Comparison of ENCODE assay signal across 8 cellular contexts in the genomic region with DNA sequence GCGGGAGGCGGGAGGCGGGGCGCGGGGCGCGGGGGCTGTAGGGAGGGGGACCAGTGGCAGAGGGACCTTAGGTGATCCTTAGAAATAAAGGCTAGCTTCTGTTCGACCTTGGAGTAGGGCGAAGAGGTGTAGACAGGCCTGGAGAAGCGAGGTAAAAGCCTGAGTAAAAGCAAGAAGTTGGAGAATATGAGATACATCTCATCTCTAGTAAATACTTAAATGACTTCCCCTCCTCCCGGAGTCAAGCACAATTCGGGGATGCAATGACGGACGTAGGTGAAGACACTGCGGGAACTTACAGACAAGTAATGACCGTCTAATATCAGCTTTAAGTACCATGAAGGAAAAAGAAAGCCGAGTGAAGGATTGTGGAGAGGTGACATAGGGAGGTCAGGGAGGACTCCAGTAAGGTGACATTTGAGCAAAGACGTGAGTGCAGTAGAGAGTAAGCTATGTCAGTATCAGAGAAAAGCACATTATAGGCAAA. TPM values are rescaled to one million over a fixed set of nuclear protein-coding genes. Genes with fewer than 3 reads are reported as not detected.
A peak's percentile ranks its signal among the peaks of the same experiment; 100 is the strongest.
DNase-seq lines count a peak whose midpoint lies in the region; ATAC-seq, FAIRE-seq and TF ChIP-seq lines count a peak whose summit lies in the region.

No MANE protein-coding gene starts in this region.

- CTCF ChIA-PET in A549 (lab: Yijun Ruan, JAX), result interaction anchor here (1.2 to 1.4 kb wide), 2 partner anchors 9 to 295 kb away, joined by 3 read pairs; no protein-coding TSS in a partner anchor
- CTCF ChIA-PET in SK-N-SH (lab: Yijun Ruan, JAX), result interaction anchor here (1.8 kb wide), 1 partner anchor 16 kb away, joined by 5 read pairs; no protein-coding TSS in a partner anchor

- 3% methylated on average over 16 of the region's 18 CpGs for WGBS in A549 (ENCODE audit: missing lambda C conversion rate)
- WGBS in SK-N-SH (ENCODE audit: low lambda C conversion rate), result under 1% methylated on average over 18 of the region's 18 CpGs
- WGBS in spleen, 5 donors, result 0 to 2% (median 1%) methylated on average over 16 to 18 of the region's 18 CpGs

- TF ChIP-seq POLR2A in A549 (IDR thresholded peaks at IDR 0.05; ENCODE audit: low read length) (no peak), spleen (IDR thresholded peaks at IDR 0.05) (no peak)

- H3K36me3 Mint-ChIP-seq in glutamatergic neuron (ENCODE audit: unreplicated experiment), result no peaks in the 10 kb centered on the region

- no peaks in the 10 kb centered on the region for H3K9me3 Mint-ChIP-seq in glutamatergic neuron (ENCODE audit: unreplicated experiment)

- H3K9me2 ChIP-seq in SK-N-SH, result no peaks in the 10 kb centered on the region

- H3K79me2 ChIP-seq in SK-N-SH (ENCODE audit: insufficient read depth), result peaks cover 47% of the 10 kb centered on the region

- peaks cover 7% of the 10 kb centered on the region for H3K4me1 Mint-ChIP-seq in glutamatergic neuron (ENCODE audit: low read depth, unreplicated experiment)

- DNase-seq in A549 (ENCODE audit: low read depth in 1 of 2, low spot score in 1 of 2) (peak in 1 of 2 experiments; percentile 11), GM13976 (ENCODE audit: low spot score) (peak; percentile 6), SK-N-SH (no peak), glutamatergic neuron (no peak), spleen (no peak)
- DNase-seq in activated CD8-positive, alpha-beta memory T cell treated with anti-CD3 and anti-CD28 coated beads for 24 hours, result no peak
- no peak for DNase-seq in NK-92 treated with Interleukin-12 subunit alpha and Interleukin-12 subunit beta, amount 100 ng/mL, for 24 hours (lab: John Stamatoyannopoulos, UW)

- in situ Hi-C loops in GM13976 (cut with MboI; ENCODE audit: low sequenced_read_pairs, unreplicated experiment), result no loop called here

- peak; percentile 15 to 19; a peak in 4 of 6 replicates for ATAC-seq in A549
- ATAC-seq in HG03097 (IDR thresholded peaks at IDR 0.05; ENCODE audit: low FRiP score, unreplicated experiment), result peak; percentile 5

- H3K9me3 ChIP-seq in A549 (no peaks in the 10 kb centered on the region), SK-N-SH (no peaks in the 10 kb centered on the region), spleen (no peaks in the 10 kb centered on the region)

- no peaks in the 10 kb centered on the region for H3K27me3 Mint-ChIP-seq in glutamatergic neuron (ENCODE audit: unreplicated experiment)

- H3K4me2 ChIP-seq in A549, result peak overlapping the region; percentile 85
- H3K4me2 ChIP-seq in SK-N-SH, result peak overlapping the region; percentile 87

- H3K27ac ChIP-seq in A549 (peak overlapping the region; percentile 92 to 93), SK-N-SH (ENCODE audit: low read depth in 2 of 2, low read length in 1 of 2) (peak overlapping the region; percentile 90 to 97), spleen (peak overlapping the region; percentile 92 to 98 (median 96))

- peak overlapping the region; percentile 28 for H3K27ac Mint-ChIP-seq in glutamatergic neuron (ENCODE audit: unreplicated experiment)

- H2AFZ ChIP-seq in SK-N-SH (ENCODE audit: low read depth), result peak overlapping the region; percentile 86

- H3K36me3 ChIP-seq in SK-N-SH (replicated peaks in 1 of 2; ENCODE audit: control insufficient read depth in 1 of 2, insufficient read depth in 2 of 2, low read length in 1 of 2) (peaks cover 5 to 13% of the 10 kb centered on the region in 2 experiments), spleen (peaks cover 0 to under 1% (median 0%) of the 10 kb centered on the region in 6 donors)

- POLR2A ChIA-PET in A549 (lab: Yijun Ruan, JAX), result interaction anchor here (1.4 kb wide), 1 partner anchor 290 kb away, joined by 5 read pairs; no protein-coding TSS in a partner anchor
- POLR2A ChIA-PET in SK-N-SH (lab: Yijun Ruan, JAX), result no interaction called here

- H3F3A ChIP-seq in SK-N-SH (replicated peaks; ENCODE audit: insufficient read depth), result peaks cover 8% of the 10 kb centered on the region

- no peak for TF ChIP-seq CTCF in A549 (IDR thresholded peaks at IDR 0.05)
- no peak for TF ChIP-seq CTCF in GM13976 (IDR thresholded peaks at IDR 0.05; ENCODE audit: borderline replicate concordance, control extremely low read depth, extremely low read depth, insufficient read depth, missing control alignments)
- TF ChIP-seq CTCF in SK-N-SH (IDR thresholded peaks at IDR 0.05), result no peak
- no peak for TF ChIP-seq CTCF in glutamatergic neuron (IDR thresholded peaks at IDR 0.05; ENCODE audit: partially characterized antibody, unreplicated experiment)
- no peak for TF ChIP-seq CTCF in spleen (IDR thresholded peaks at IDR 0.05 in 8 of 11, conservative IDR thresholded peaks at IDR 0.05 in 3 of 11)

- no peaks in the 10 kb centered on the region for H4K20me1 ChIP-seq in SK-N-SH (ENCODE audit: insufficient read depth)

- H3K27me3 ChIP-seq in SK-N-SH (ENCODE audit: insufficient read depth) (no peaks in the 10 kb centered on the region), spleen (replicated peaks in 1 of 7) (no peaks in the 10 kb centered on the region)

- no peak for TF ChIP-seq RAD21 in A549 (conservative IDR thresholded peaks at IDR 0.05 in 1 of 2, IDR thresholded peaks at IDR 0.05 in 1 of 2)
- no peak for TF ChIP-seq RAD21 in SK-N-SH (IDR thresholded peaks at IDR 0.05; ENCODE audit: low read length)

- intact Hi-C loops in spleen (cut with DNase I; ENCODE audit: low total_unique reads), result no loop called here

- FAIRE-seq in A549 (lab: Jason Lieb, UNC), result no peak

- H3K4me3 Mint-ChIP-seq in glutamatergic neuron (ENCODE audit: unreplicated experiment), result peak overlapping the region; percentile 92

- peaks cover 19% of the 10 kb centered on the region; the same call in 2 of the 3 replicates for H3K4me1 ChIP-seq in A549
- H3K4me1 ChIP-seq in SK-N-SH (ENCODE audit: control insufficient read depth in 1 of 2, insufficient read depth in 2 of 2, low read depth in 1 of 2, low read length in 1 of 2), result peaks cover 9 to 17% of the 10 kb centered on the region in 2 experiments; a peak in 3 of 4 replicates
- peaks cover 12 to 51% (median 30%) of the 10 kb centered on the region in 6 donors for H3K4me1 ChIP-seq in spleen

- no peak for TF ChIP-seq EP300 in A549 (IDR thresholded peaks at IDR 0.05)
- TF ChIP-seq EP300 in SK-N-SH (IDR thresholded peaks at IDR 0.05; ENCODE audit: borderline replicate concordance in 1 of 2, low read depth in 1 of 2, low read length in 1 of 2), result no peak

- H3K4me3 ChIP-seq in A549, result peak overlapping the region; percentile 56
- peak overlapping the region; percentile 83 to 86 for H3K4me3 ChIP-seq in SK-N-SH (ENCODE audit: low read depth in 2 of 2, low read length in 1 of 2)
- peak overlapping the region; percentile 70 to 88 (median 84) for H3K4me3 ChIP-seq in spleen

- H3K9ac ChIP-seq in SK-N-SH, result peak overlapping the region; percentile 91

TF ChIP-seq in A549, 52 proteins besides CTCF, POLR2A, EP300 and RAD21:
- TF ChIP-seq JUNB (IDR thresholded peaks at IDR 0.05), result no peak
- no peak for TF ChIP-seq CBX8 (IDR thresholded peaks at IDR 0.05)
- no peak for TF ChIP-seq FOSB (CRISPR knock-in tag; IDR thresholded peaks at IDR 0.05)
- no peak for TF ChIP-seq HOXB5 (CRISPR knock-in tag; IDR thresholded peaks at IDR 0.05)
- no peak for TF ChIP-seq PHF8 (IDR thresholded peaks at IDR 0.05; ENCODE audit: borderline replicate concordance, low read depth)

TF ChIP-seq in SK-N-SH, 30 proteins besides CTCF, POLR2A, EP300 and RAD21:
- TF ChIP-seq, protein P1, sequence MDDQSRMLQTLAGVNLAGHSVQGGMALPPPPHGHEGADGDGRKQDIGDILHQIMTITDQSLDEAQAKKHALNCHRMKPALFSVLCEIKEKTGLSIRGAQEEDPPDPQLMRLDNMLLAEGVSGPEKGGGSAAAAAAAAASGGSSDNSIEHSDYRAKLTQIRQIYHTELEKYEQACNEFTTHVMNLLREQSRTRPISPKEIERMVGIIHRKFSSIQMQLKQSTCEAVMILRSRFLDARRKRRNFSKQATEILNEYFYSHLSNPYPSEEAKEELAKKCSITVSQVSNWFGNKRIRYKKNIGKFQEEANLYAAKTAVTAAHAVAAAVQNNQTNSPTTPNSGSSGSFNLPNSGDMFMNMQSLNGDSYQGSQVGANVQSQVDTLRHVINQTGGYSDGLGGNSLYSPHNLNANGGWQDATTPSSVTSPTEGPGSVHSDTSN (IDR thresholded peaks at IDR 0.05), result no peak
- TF ChIP-seq SMC3 (IDR thresholded peaks at IDR 0.05; ENCODE audit: low read depth, low read length), result no peak
- TF ChIP-seq NFIC (IDR thresholded peaks at IDR 0.05; ENCODE audit: borderline replicate concordance), result no peak
- TF ChIP-seq POLR2AphosphoS5 (IDR thresholded peaks at IDR 0.05; ENCODE audit: low read depth, low read length), result no peak
- TF ChIP-seq, protein P2, sequence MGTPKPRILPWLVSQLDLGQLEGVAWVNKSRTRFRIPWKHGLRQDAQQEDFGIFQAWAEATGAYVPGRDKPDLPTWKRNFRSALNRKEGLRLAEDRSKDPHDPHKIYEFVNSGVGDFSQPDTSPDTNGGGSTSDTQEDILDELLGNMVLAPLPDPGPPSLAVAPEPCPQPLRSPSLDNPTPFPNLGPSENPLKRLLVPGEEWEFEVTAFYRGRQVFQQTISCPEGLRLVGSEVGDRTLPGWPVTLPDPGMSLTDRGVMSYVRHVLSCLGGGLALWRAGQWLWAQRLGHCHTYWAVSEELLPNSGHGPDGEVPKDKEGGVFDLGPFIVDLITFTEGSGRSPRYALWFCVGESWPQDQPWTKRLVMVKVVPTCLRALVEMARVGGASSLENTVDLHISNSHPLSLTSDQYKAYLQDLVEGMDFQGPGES (IDR thresholded peaks at IDR 0.05; ENCODE audit: low read depth, low read length), result no peak

RNA-seq across cellular contexts. Expression of gene SMC2, which starts 0.5 kb away (rescaled TPM):
- polyA plus RNA-seq in A549 (2011; rRNA removed), result 28.4 and 43.3 TPM in 2 replicates
- 5.5 and 5.7 TPM in 2 replicates for polyA plus RNA-seq in A549 (2012; cell fraction: cytosol; rRNA removed)
- 5.0 and 7.3 TPM in 2 replicates for polyA plus RNA-seq in A549 (2012; cell fraction: nucleus; rRNA removed)
- polyA plus RNA-seq in A549 (2017; fragmentation: RNase III; extraction: RNeasy Plus Mini Kit Qiagen cat#74134 plus additional on column Dnase treatment), result 33.1 to 35.5 TPM (median 33.9 TPM) in 3 replicates
- 14.5 and 15.5 TPM in 2 replicates for polyA minus RNA-seq in A549 (2011; rRNA and poly(A)+ RNA removed)
- 3.7 and 4.3 TPM in 2 replicates for polyA plus RNA-seq in SK-N-SH (2012; rRNA removed)
- 5.5 and 6.8 TPM in 2 replicates for polyA plus RNA-seq in SK-N-SH (2012; cell fraction: cytosol; rRNA removed)
- 3.1 and 4.4 TPM in 2 replicates for polyA plus RNA-seq in SK-N-SH (2012; cell fraction: nucleus; rRNA removed)
- total RNA-seq in glutamatergic neuron (ENCODE audit: unreplicated experiment), result 10.3 TPM
- 10 to 100 TPM; 11.8 to 18.8 (median 12.8) TPM for total RNA-seq in spleen
- polyA plus RNA-seq in spleen, result 1 to 10 TPM; 3.0 to 4.2 (median 3.7) TPM
